31 cellular contexts compared by ENCODE assay signal in the genomic region with DNA sequence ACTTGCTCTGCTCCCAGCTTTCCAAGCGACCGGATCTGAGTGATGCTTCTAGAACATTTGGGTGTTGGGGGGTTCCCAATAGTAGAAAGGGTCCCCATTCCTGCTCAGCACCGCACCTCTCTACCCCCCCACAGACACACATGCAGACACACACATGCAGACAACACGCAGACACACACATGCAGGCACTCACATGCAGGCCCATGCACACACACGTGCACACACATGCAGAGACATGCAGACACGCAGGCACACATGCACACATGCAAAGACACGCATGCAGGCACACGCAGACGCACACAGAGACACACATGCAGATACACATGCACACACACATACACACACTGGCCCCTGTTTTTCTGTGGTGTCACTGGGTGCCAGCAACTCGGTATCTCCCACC. TPM values are rescaled to one million over a fixed set of nuclear protein-coding genes. Genes with fewer than 3 reads are reported as not detected.
"Had no signal": no experiment of that assay in that cellular context is flagged by ENCODE, and none has a peak within 500 bp of the region (broad histone marks: within the 10 kb centered on the region; RNA-seq: fewer than 3 reads in every experiment).

No MANE protein-coding gene starts in this region.

- H3K4me3 ChIP-seq: hepatocyte, left lung, lung, smooth muscle cell, thoracic aorta had no signal

- H3K4me1 ChIP-seq: left lung had no signal

- H3K36me3 ChIP-seq: left lung, thoracic aorta had no signal

- H3K27ac Mint-ChIP-seq: activated naive CD4-positive, alpha-beta T cell treated with anti-CD3 and anti-CD28 coated beads, Interleukin-2, amount 50 U/mL, for 72 hours; brain had no signal

- H3K27ac ChIP-seq: foreskin keratinocyte, hepatocyte, left lung, thoracic aorta had no signal

- H3K9me3 Mint-ChIP-seq: neural crest cell had no signal

- H3K4me3 Mint-ChIP-seq: neural crest cell had no signal

- DNase-seq: activated CD4-positive, alpha-beta T cell treated with anti-CD3 and anti-CD28 coated beads, Interleukin-2, amount 50 U/mL, for 4 hours; activated CD8-positive, alpha-beta memory T cell treated with anti-CD3 and anti-CD28 coated beads, Interleukin-2, amount 50 U/mL, for 48 hours; activated effector memory CD4-positive, alpha-beta T cell treated with Interleukin-2 at 50 U/mL for 16 hours; activated T-cell treated with anti-CD3 and anti-CD28 coated beads, Interleukin-2, amount 50 U/mL, for 48 hours; aorta; caudate nucleus; dermis blood vessel endothelial cell; effector memory CD4-positive, alpha-beta T cell; foreskin keratinocyte; kidney glomerular epithelial cell; naive B cell; posterior cingulate gyrus; stimulated activated CD4-positive, alpha-beta T cell treated with anti-CD3 and anti-CD28 coated beads, Interleukin-15, amount 100 ng/mL, for 24 hours; stimulated activated CD4-positive, alpha-beta T cell treated with anti-CD3 and anti-CD28 coated beads, Interleukin-2, amount 100 ng/mL, for 48 hours; stimulated activated CD8-positive, alpha-beta memory T cell treated with anti-CD3 and anti-CD28 coated beads, Interleukin-4, amount 100 ng/mL, for 48 hours; stimulated activated naive CD4-positive, alpha-beta T cell; T-helper 1 cell had no signal

RNA-seq across cellular contexts. Expression of gene ONECUT3, which starts 23.8 kb away (rescaled TPM):
- total RNA-seq: activated CD8-positive, alpha-beta memory T cell treated with anti-CD3 and anti-CD28 coated beads for 36 hours; activated naive CD4-positive, alpha-beta T cell treated with anti-CD3 and anti-CD28 coated beads, Interleukin-2, amount 50 U/mL, for 72 hours; aorta; dermis blood vessel endothelial cell; foreskin keratinocyte; glomerular endothelial cell; left lung; lung; mesenteric fat pad; omental fat pad; sciatic nerve; smooth muscle cell had no signal
- polyA plus RNA-seq: adipose tissue, foreskin keratinocyte, lung, smooth muscle cell had no signal
